8 cellular contexts compared by ENCODE assay signal in genomic region chr19:45498411-45499195, GRCh38. TPM values are rescaled to one million over a fixed set of nuclear protein-coding genes. Genes with fewer than 3 reads are reported as not detected.
DNase-seq lines count a peak whose midpoint lies in the region; ATAC-seq and TF ChIP-seq lines count a peak whose summit lies in the region.

TSS of gene PPM1N (plus strand) at chr19:45498443. CDS start at chr19:45498473, 30 bp downstream.

- peak within 1 kb of the TSS; percentile 41 for H3K9ac ChIP-seq in skeletal muscle satellite cell (ENCODE audit: low read depth, low read length)

- peaks cover 17% of the 10 kb centered on the region for H3K4me1 ChIP-seq in skeletal muscle satellite cell (ENCODE audit: control insufficient read depth, insufficient read depth, low read length)

- intact Hi-C loops in head of caudate nucleus (cut with DNase I): no loop called here

- TF ChIP-seq CTCF in GM12865 (IDR thresholded peaks at IDR 0.05; ENCODE audit: insufficient read depth, low read depth, low read length, missing control alignments): peak; percentile 46

- H3K4me3 Mint-ChIP-seq in activated T-helper 17 cell treated with anti-CD3 and anti-CD28 coated beads, Interleukin-2, amount 50 U/mL, for 72 hours: peak within 1 kb of the TSS; percentile 87

- H3K27ac Mint-ChIP-seq in activated T-helper 17 cell treated with anti-CD3 and anti-CD28 coated beads, Interleukin-2, amount 50 U/mL, for 72 hours: peak within 1 kb of the TSS; percentile 60

- no peaks in the 10 kb centered on the region for H3K9me3 ChIP-seq in skeletal muscle satellite cell (replicated peaks; ENCODE audit: low read length)

- ATAC-seq in activated T-helper 17 cell treated with anti-CD3 and anti-CD28 coated beads, Interleukin-2, amount 50 U/mL, for 72 hours (replicated peaks): peak; percentile 30
- ATAC-seq in HG03045 (IDR thresholded peaks at IDR 0.05; ENCODE audit: unreplicated experiment) (no peak), GM21526 (IDR thresholded peaks at IDR 0.05; ENCODE audit: low FRiP score, unreplicated experiment) (no peak)

- no peaks in the 10 kb centered on the region for H3K36me3 Mint-ChIP-seq in activated T-helper 17 cell treated with anti-CD3 and anti-CD28 coated beads, Interleukin-2, amount 50 U/mL, for 72 hours (ENCODE audit: low read depth)

- H3K9me3 Mint-ChIP-seq in activated T-helper 17 cell treated with anti-CD3 and anti-CD28 coated beads, Interleukin-2, amount 50 U/mL, for 72 hours: no peaks in the 10 kb centered on the region

- DNase-seq in GM12865 (ENCODE audit: low read depth): peak; percentile 79
- peak; percentile 80 for DNase-seq in NCI-H69 (lab: John Stamatoyannopoulos, UW)
- peak in 25 of 42 donors; percentile 23 to 65 (median 42) for DNase-seq in head of caudate nucleus
- DNase-seq in NK-92 treated with Interleukin-12 subunit alpha and Interleukin-12 subunit beta, amount 100 ng/mL, for 24 hours (lab: John Stamatoyannopoulos, UW): no peak

- H3K27me3 Mint-ChIP-seq in activated T-helper 17 cell treated with anti-CD3 and anti-CD28 coated beads, Interleukin-2, amount 50 U/mL, for 72 hours: peaks cover 7% of the 10 kb centered on the region

- H3K4me1 Mint-ChIP-seq in activated T-helper 17 cell treated with anti-CD3 and anti-CD28 coated beads, Interleukin-2, amount 50 U/mL, for 72 hours: peaks cover 25% of the 10 kb centered on the region

- H3K4me3 ChIP-seq in GM12865 (ENCODE audit: low read depth, low read length): peak within 1 kb of the TSS; percentile 59
- H3K4me3 ChIP-seq in skeletal muscle satellite cell (ENCODE audit: low read length): peak within 1 kb of the TSS; percentile 58

- H3K36me3 ChIP-seq in skeletal muscle satellite cell (ENCODE audit: insufficient read depth, low read length): no peaks in the 10 kb centered on the region

- H3K27me3 ChIP-seq in skeletal muscle satellite cell (ENCODE audit: control insufficient read depth, insufficient read depth, low read length): peaks cover 19% of the 10 kb centered on the region

- H3K4me2 ChIP-seq in skeletal muscle satellite cell (ENCODE audit: low read length): peak within 1 kb of the TSS; percentile 80

RNA-seq across cellular contexts. Expression of gene PPM1N, which starts in this region (rescaled TPM):
- total RNA-seq in activated T-helper 17 cell treated with anti-CD3 and anti-CD28 coated beads, Interleukin-2, amount 50 U/mL, for 72 hours: 1 to 10 TPM; 4.3 to 5.2 TPM
- total RNA-seq in skeletal muscle satellite cell (2012; rRNA removed): 1.3 and 1.8 TPM in 2 replicates
